8 cellular contexts compared by ENCODE assay signal in the genomic region with DNA sequence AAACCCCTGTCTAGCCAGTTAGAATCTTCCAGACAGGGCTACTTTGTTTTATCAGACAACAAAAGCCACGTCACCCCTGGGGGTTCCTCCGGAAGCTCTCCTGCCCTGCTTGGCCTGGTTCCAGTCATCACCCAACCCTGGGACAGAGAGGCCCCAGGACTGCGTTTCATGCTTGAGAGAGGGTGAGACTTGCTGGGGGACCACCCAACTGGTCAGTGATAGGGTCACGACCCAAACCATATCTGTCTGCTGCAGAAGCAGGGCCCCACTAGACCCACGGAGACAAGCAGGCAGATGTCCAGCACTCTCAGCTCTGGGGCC.
DNase-seq lines count a peak whose midpoint lies in the region; ATAC-seq lines count a peak whose summit lies in the region.

No MANE protein-coding gene starts in this region.

- H3K4me1 Mint-ChIP-seq in activated naive CD8-positive, alpha-beta T cell treated with anti-CD3 and anti-CD28 coated beads, Interleukin-2, amount 50 U/mL, for 24 hours = peaks cover 28% of the 10 kb centered on the region
- H3K4me1 Mint-ChIP-seq in stimulated activated naive B cell treated with anti-CD40 and anti-IgM and Interleukin-4, amounts not matched to agents 10 μg/mL and 1 μg/mL and 100 μg/mL, for 72 hours = peaks cover 14 to 30% of the 10 kb centered on the region in 2 donors

- no peaks in the 10 kb centered on the region for H3K27me3 Mint-ChIP-seq in activated naive CD8-positive, alpha-beta T cell treated with anti-CD3 and anti-CD28 coated beads, Interleukin-2, amount 50 U/mL, for 24 hours
- no peaks in the 10 kb centered on the region for H3K27me3 Mint-ChIP-seq in stimulated activated naive B cell treated with anti-CD40 and anti-IgM and Interleukin-4, amounts not matched to agents 10 μg/mL and 1 μg/mL and 100 μg/mL, for 72 hours

- peak overlapping the region; percentile 63 for H3K4me3 ChIP-seq in iPS-11a (ENCODE audit: low read depth, low read length)

- H3K36me3 Mint-ChIP-seq in activated naive CD8-positive, alpha-beta T cell treated with anti-CD3 and anti-CD28 coated beads, Interleukin-2, amount 50 U/mL, for 24 hours (ENCODE audit: low read depth) = peaks cover 3% of the 10 kb centered on the region
- H3K36me3 Mint-ChIP-seq in stimulated activated naive B cell treated with anti-CD40 and anti-IgM and Interleukin-4, amounts not matched to agents 10 μg/mL and 1 μg/mL and 100 μg/mL, for 72 hours = peaks cover 6 to 12% of the 10 kb centered on the region in 2 donors

- H3K9me3 Mint-ChIP-seq in activated naive CD8-positive, alpha-beta T cell treated with anti-CD3 and anti-CD28 coated beads, Interleukin-2, amount 50 U/mL, for 24 hours = no peaks in the 10 kb centered on the region
- H3K9me3 Mint-ChIP-seq in stimulated activated naive B cell treated with anti-CD40 and anti-IgM and Interleukin-4, amounts not matched to agents 10 μg/mL and 1 μg/mL and 100 μg/mL, for 72 hours = no peaks in the 10 kb centered on the region

- ATAC-seq in activated naive CD8-positive, alpha-beta T cell treated with anti-CD3 and anti-CD28 coated beads, Interleukin-2, amount 50 U/mL, for 24 hours = no peak
- no peak for ATAC-seq in stimulated activated naive B cell treated with anti-CD40 and anti-IgM and Interleukin-4, amounts not matched to agents 10 μg/mL and 1 μg/mL and 100 μg/mL, for 72 hours (replicated peaks)
- ATAC-seq in GM21717 (IDR thresholded peaks at IDR 0.05; ENCODE audit: unreplicated experiment) = no peak

- DNase-seq in LoVo (ENCODE audit: low spot score) (peak; percentile 9), iPS-NIHi7 (ENCODE audit: extremely low spot score) (no peak), NCI-H128 (lab: John Stamatoyannopoulos, UW; ENCODE audit: unreplicated experiment) (no peak)
- DNase-seq in activated naive CD8-positive, alpha-beta T cell treated with anti-CD3 and anti-CD28 coated beads, Interleukin-2, amount 50 U/mL, for 24 hours = peak; percentile 40
- DNase-seq in stimulated activated naive B cell treated with anti-CD40 and anti-IgM and Interleukin-4, amounts not matched to agents 10 μg/mL and 1 μg/mL and 100 μg/mL, for 72 hours = no peak

- no peaks in the 10 kb centered on the region; the same call in 1 of the 2 replicates for H3K36me3 ChIP-seq in ES-I3 (ENCODE audit: insufficient read depth, low read length)

- H3K9me3 ChIP-seq in ES-I3 (ENCODE audit: control insufficient read depth, insufficient read depth, low read length) = no peaks in the 10 kb centered on the region

- H3K4me1 ChIP-seq in ES-I3 (ENCODE audit: insufficient read depth, low read length) = peaks cover 6% of the 10 kb centered on the region; the same call in 1 of the 2 replicates

- H3K27ac Mint-ChIP-seq in activated naive CD8-positive, alpha-beta T cell treated with anti-CD3 and anti-CD28 coated beads, Interleukin-2, amount 50 U/mL, for 24 hours = peak overlapping the region; percentile 69
- peak overlapping the region; percentile 84 for H3K27ac Mint-ChIP-seq in stimulated activated naive B cell treated with anti-CD40 and anti-IgM and Interleukin-4, amounts not matched to agents 10 μg/mL and 1 μg/mL and 100 μg/mL, for 72 hours

- H3K9ac ChIP-seq in ES-I3 (ENCODE audit: low read depth, low read length) = peak overlapping the region; percentile 62

- peak overlapping the region; percentile 83 for H3K4me3 Mint-ChIP-seq in activated naive CD8-positive, alpha-beta T cell treated with anti-CD3 and anti-CD28 coated beads, Interleukin-2, amount 50 U/mL, for 24 hours
- peak overlapping the region; percentile 77 to 84 for H3K4me3 Mint-ChIP-seq in stimulated activated naive B cell treated with anti-CD40 and anti-IgM and Interleukin-4, amounts not matched to agents 10 μg/mL and 1 μg/mL and 100 μg/mL, for 72 hours

Comparison
In these comparisons a context has a peak if more than half of its experiments do, and no peak if none do; other contexts are left out.
1. DNase-seq: peak in LoVo (single experiment) and activated naive CD8-positive, alpha-beta T cell treated with anti-CD3 and anti-CD28 coated beads, Interleukin-2, amount 50 U/mL, for 24 hours (single experiment); none in stimulated activated naive B cell treated with anti-CD40 and anti-IgM and Interleukin-4, amounts not matched to agents 10 μg/mL and 1 μg/mL and 100 μg/mL, for 72 hours (single experiment), iPS-NIHi7 (single experiment) and NCI-H128 (single experiment).